14 cellular contexts compared by ENCODE assay signal in the genomic region with DNA sequence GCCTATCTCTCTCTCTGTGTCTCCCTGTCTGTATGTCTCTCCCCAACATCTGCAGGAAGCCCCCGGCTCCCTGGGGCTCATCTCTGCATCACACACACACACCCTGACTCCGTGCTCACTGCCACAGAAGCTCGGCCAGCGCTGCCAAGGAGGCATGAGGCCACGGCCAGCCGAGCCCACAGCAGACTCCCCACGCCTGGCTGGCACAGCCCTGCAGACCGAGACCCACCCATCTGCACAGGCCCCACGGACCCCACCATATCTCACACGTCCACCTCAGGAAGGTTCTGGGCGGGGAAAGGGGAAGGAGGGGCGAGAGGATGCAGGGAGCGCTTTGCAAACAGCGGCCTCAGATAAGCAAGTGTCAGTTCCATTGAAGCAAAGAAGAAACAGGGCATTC. TPM values are rescaled to one million over a fixed set of nuclear protein-coding genes. Genes with fewer than 3 reads are reported as not detected.
DNase-seq lines count a peak whose midpoint lies in the region; ATAC-seq and TF ChIP-seq lines count a peak whose summit lies in the region.
"Had no signal": no experiment of that assay in that cellular context is flagged by ENCODE, and none has a peak within 500 bp of the region (broad histone marks: within the 10 kb centered on the region; RNA-seq: fewer than 3 reads in every experiment).

No MANE protein-coding gene starts in this region.

- H3K27ac ChIP-seq in HEK293 (ENCODE audit: extremely low read depth, low read depth, low read length) (no peak overlapping the region), WERI-Rb-1 (no peak overlapping the region; the same call in 1 of the 2 replicates)
- H3K27ac ChIP-seq: brain microvascular endothelial cell, neutrophil had no signal

- no peaks in the 10 kb centered on the region for H3K27me3 ChIP-seq in WERI-Rb-1 (ENCODE audit: insufficient read depth, low read depth, severe bottlenecking)
- H3K27me3 ChIP-seq: brain microvascular endothelial cell, neutrophil had no signal

- H3K4me1 Mint-ChIP-seq in activated CD4-positive, alpha-beta memory T cell treated with anti-CD3 and anti-CD28 coated beads for 36 hours (ENCODE audit: low read depth): no peaks in the 10 kb centered on the region
- no peaks in the 10 kb centered on the region for H3K4me1 Mint-ChIP-seq in activated CD4-positive, alpha-beta memory T cell treated with anti-CD3 and anti-CD28 coated beads, Interleukin-2, amount 10 ng/mL, durations not matched to agents 7 days and 5 days
- peaks cover 11% of the 10 kb centered on the region for H3K4me1 Mint-ChIP-seq in progenitor cell of endocrine pancreas (ENCODE audit: low read depth)

- POLR2A ChIA-PET in activated CD4-positive, alpha-beta memory T cell treated with anti-CD3 and anti-CD28 coated beads for 36 hours (lab: Charles Lee): no interaction called here
- POLR2A ChIA-PET in activated CD4-positive, alpha-beta memory T cell treated with anti-CD3 and anti-CD28 coated beads, Interleukin-2, amount 10 ng/mL, durations not matched to agents 7 days and 5 days (lab: Charles Lee): no interaction called here
- POLR2A ChIA-PET in HEK293 (lab: Yijun Ruan, JAX): no interaction called here

- H3K27me3 Mint-ChIP-seq in activated CD4-positive, alpha-beta memory T cell treated with anti-CD3 and anti-CD28 coated beads for 36 hours: no peaks in the 10 kb centered on the region
- H3K27me3 Mint-ChIP-seq in activated CD4-positive, alpha-beta memory T cell treated with anti-CD3 and anti-CD28 coated beads, Interleukin-2, amount 10 ng/mL, durations not matched to agents 7 days and 5 days: no peaks in the 10 kb centered on the region
- H3K27me3 Mint-ChIP-seq in progenitor cell of endocrine pancreas: no peaks in the 10 kb centered on the region

- TF ChIP-seq CTCF in HEK293 (tag by site-specific recombination; IDR thresholded peaks at IDR 0.05) (no peak), progenitor cell of endocrine pancreas (IDR thresholded peaks at IDR 0.05; ENCODE audit: unreplicated experiment) (no peak), WERI-Rb-1 (IDR thresholded peaks at IDR 0.05; ENCODE audit: low read depth, low read length) (no peak)

- intact Hi-C loops in activated CD4-positive, alpha-beta memory T cell treated with anti-CD3 and anti-CD28 coated beads for 36 hours (cut with micrococcal nuclease): no loop called here
- intact Hi-C loops in left ventricle myocardium superior (cut with micrococcal nuclease): no loop called here

- H3K9me3 ChIP-seq in HEK293 (ENCODE audit: control insufficient read depth, insufficient read depth, low read depth, low read length) (no peaks in the 10 kb centered on the region; the same call in 1 of the 2 replicates), WERI-Rb-1 (ENCODE audit: severe bottlenecking) (peaks cover 8% of the 10 kb centered on the region)

- H3K9me3 Mint-ChIP-seq in activated CD4-positive, alpha-beta memory T cell treated with anti-CD3 and anti-CD28 coated beads for 36 hours: peaks cover 24% of the 10 kb centered on the region
- H3K9me3 Mint-ChIP-seq in activated CD4-positive, alpha-beta memory T cell treated with anti-CD3 and anti-CD28 coated beads, Interleukin-2, amount 10 ng/mL, durations not matched to agents 7 days and 5 days: peaks cover 36% of the 10 kb centered on the region
- peaks cover 13% of the 10 kb centered on the region for H3K9me3 Mint-ChIP-seq in progenitor cell of endocrine pancreas (ENCODE audit: low read depth)

- H3K4me3 Mint-ChIP-seq in activated CD4-positive, alpha-beta memory T cell treated with anti-CD3 and anti-CD28 coated beads for 36 hours: no peak overlapping the region
- H3K4me3 Mint-ChIP-seq in activated CD4-positive, alpha-beta memory T cell treated with anti-CD3 and anti-CD28 coated beads, Interleukin-2, amount 10 ng/mL, durations not matched to agents 7 days and 5 days: no peak overlapping the region
- no peak overlapping the region for H3K4me3 Mint-ChIP-seq in progenitor cell of endocrine pancreas (ENCODE audit: low read depth)

- H3K36me3 ChIP-seq in HEK293 (ENCODE audit: control insufficient read depth in 2 of 2, insufficient read depth in 1 of 2, low read length in 2 of 2) (peaks cover 13 to 40% of the 10 kb centered on the region in 2 experiments; a peak in 2 of 3 replicates), WERI-Rb-1 (peaks cover 47% of the 10 kb centered on the region)

- ATAC-seq in left ventricle myocardium superior (no peak), GM21825 (IDR thresholded peaks at IDR 0.05; ENCODE audit: unreplicated experiment) (no peak)

- H3K4me3 ChIP-seq in HEK293 (ENCODE audit: low read depth, low read length) (no peak overlapping the region), WERI-Rb-1 (ENCODE audit: low read depth, low read length) (no peak overlapping the region)

- DNase-seq in activated CD4-positive, alpha-beta memory T cell treated with anti-CD3 and anti-CD28 coated beads for 36 hours: no peak
- DNase-seq in activated CD4-positive, alpha-beta memory T cell treated with anti-CD3 and anti-CD28 coated beads, Interleukin-2, amount 10 ng/mL, durations not matched to agents 7 days and 5 days: no peak
- DNase-seq in left ventricle myocardium superior (peak; percentile 33), progenitor cell of endocrine pancreas (ENCODE audit: low spot score, unreplicated experiment) (no peak), NCI-H1048 (lab: John Stamatoyannopoulos, UW) (no peak), WERI-Rb-1 (no peak)
- DNase-seq: brain microvascular endothelial cell; NCI-H187 treated with DMSO at 0.1 percent for 48 hours; NCI-H69; SIG-M5; stimulated activated CD4-positive, alpha-beta T cell treated with anti-CD3 and anti-CD28 coated beads, Interleukin-12 subunit alpha, Interleukin-12 subunit beta, amount 100 ng/mL, for 4 hours had no signal

- no peaks in the 10 kb centered on the region for H3K4me1 ChIP-seq in HEK293 (ENCODE audit: control insufficient read depth, insufficient read depth, low read length)

- H3K27ac Mint-ChIP-seq in activated CD4-positive, alpha-beta memory T cell treated with anti-CD3 and anti-CD28 coated beads for 36 hours: peak overlapping the region; percentile 18
- no peak overlapping the region for H3K27ac Mint-ChIP-seq in activated CD4-positive, alpha-beta memory T cell treated with anti-CD3 and anti-CD28 coated beads, Interleukin-2, amount 10 ng/mL, durations not matched to agents 7 days and 5 days
- H3K27ac Mint-ChIP-seq in progenitor cell of endocrine pancreas: peak overlapping the region; percentile 24

- H3K36me3 Mint-ChIP-seq in activated CD4-positive, alpha-beta memory T cell treated with anti-CD3 and anti-CD28 coated beads for 36 hours: peaks cover 62% of the 10 kb centered on the region
- H3K36me3 Mint-ChIP-seq in activated CD4-positive, alpha-beta memory T cell treated with anti-CD3 and anti-CD28 coated beads, Interleukin-2, amount 10 ng/mL, durations not matched to agents 7 days and 5 days (ENCODE audit: low read depth): peaks cover 61% of the 10 kb centered on the region
- H3K36me3 Mint-ChIP-seq in progenitor cell of endocrine pancreas (ENCODE audit: insufficient read depth): peaks cover 31% of the 10 kb centered on the region

- CTCF ChIA-PET in activated CD4-positive, alpha-beta memory T cell treated with anti-CD3 and anti-CD28 coated beads for 36 hours (lab: Charles Lee): no interaction called here
- CTCF ChIA-PET in activated CD4-positive, alpha-beta memory T cell treated with anti-CD3 and anti-CD28 coated beads, Interleukin-2, amount 10 ng/mL, durations not matched to agents 7 days and 5 days (lab: Charles Lee): no interaction called here
- CTCF ChIA-PET in HEK293 (lab: Yijun Ruan, JAX): no interaction called here

TF ChIP-seq in HEK293, 187 proteins besides CTCF, POLR2A, EP300 and RAD21:
- 0 out of 2 replicates have a peak, but pooled peaks have one; percentile 1 for TF ChIP-seq ZNF16 (tag by site-specific recombination; IDR thresholded peaks at IDR 0.05; ENCODE audit: low read depth)
- TF ChIP-seq ZNF664 (tag by site-specific recombination; IDR thresholded peaks at IDR 0.05): no peak
- TF ChIP-seq ZNF223 (tag by site-specific recombination; IDR thresholded peaks at IDR 0.05): no peak

RNA-seq across cellular contexts. Expression of gene SLC25A6, which starts 28.5 kb away (rescaled TPM):
- total RNA-seq in activated CD4-positive, alpha-beta memory T cell treated with anti-CD3 and anti-CD28 coated beads for 36 hours: 100 to 1,000 TPM; 399 to 407 TPM
- total RNA-seq in activated CD4-positive, alpha-beta memory T cell treated with anti-CD3 and anti-CD28 coated beads, Interleukin-2, amount 10 ng/mL, durations not matched to agents 7 days and 5 days: 100 to 1,000 TPM; 249 to 255 TPM
- 172 TPM for total RNA-seq in left ventricle myocardium superior
- 387 and 391 TPM in 2 replicates for total RNA-seq in progenitor cell of endocrine pancreas

RNA-seq across cellular contexts. Expression of gene ASMTL, which starts 32.3 kb away (rescaled TPM):
- 10 to 100 TPM; 65.2 to 67.4 TPM for total RNA-seq in activated CD4-positive, alpha-beta memory T cell treated with anti-CD3 and anti-CD28 coated beads for 36 hours
- total RNA-seq in activated CD4-positive, alpha-beta memory T cell treated with anti-CD3 and anti-CD28 coated beads, Interleukin-2, amount 10 ng/mL, durations not matched to agents 7 days and 5 days: 10 to 100 TPM; 62.2 to 63.3 TPM
- total RNA-seq in left ventricle myocardium superior: 34.3 TPM
- 24.5 and 26.2 TPM in 2 replicates for total RNA-seq in progenitor cell of endocrine pancreas
